ENCODE assay signal across 20 cellular contexts in genomic region chrX:137999542-137999941, GRCh38.
"Had no signal": no experiment of that assay in that cellular context is flagged by ENCODE, and none has a peak within 500 bp of the region (broad histone marks: within the 10 kb centered on the region; RNA-seq: fewer than 3 reads in every experiment).

No MANE protein-coding gene starts in this region.

- FAIRE-seq: colon, frontal cortex, keratinocyte had no signal

- H3K9me3 ChIP-seq: mucosa of descending colon, ovary, right lobe of liver, transverse colon had no signal

- H3K4me1 ChIP-seq: right lobe of liver, transverse colon had no signal

- H3K4me2 ChIP-seq: hepatocyte had no signal

- H3K27me3 ChIP-seq: hepatocyte, ovary, right lobe of liver, transverse colon had no signal

- H3K4me3 ChIP-seq: hepatocyte, mucosa of descending colon, ovary, right lobe of liver, transverse colon had no signal

- DNase-seq: activated CD4-positive, alpha-beta T cell treated with anti-CD3 and anti-CD28 coated beads for 1 hour; activated CD4-positive, alpha-beta T cell treated with anti-CD3 and anti-CD28 coated beads, Interleukin-2, amount 10 ng/mL, durations not matched to agents 7 days and 5 days; activated CD8-positive, alpha-beta T cell treated with anti-CD3 and anti-CD28 coated beads for 36 hours; activated T-cell treated with anti-CD3 and anti-CD28 coated beads, Interleukin-2, amount 50 U/mL, for 4 hours; dermis blood vessel endothelial cell; effector CD4-positive, alpha-beta T cell; left cardiac atrium; left ventricle myocardium superior; mucosa of descending colon; ovary; right lobe of liver; stimulated activated CD4-positive, alpha-beta T cell treated with anti-CD3 and anti-CD28 coated beads, Interleukin-2, amount 100 ng/mL, for 48 hours; stimulated activated naive CD4-positive, alpha-beta T cell treated with Interleukin-2 at 50 U/mL for 16 hours; T1000; transverse colon; WERI-Rb-1 had no signal

- H3K36me3 ChIP-seq: ovary, right lobe of liver, transverse colon, WERI-Rb-1 had no signal

- H3K27ac ChIP-seq: hepatocyte, ovary, right lobe of liver, transverse colon, WERI-Rb-1 had no signal

- H3K79me2 ChIP-seq: hepatocyte had no signal

- H2AFZ ChIP-seq: hepatocyte had no signal
